Comparison of ENCODE assay signal across 29 cellular contexts in genomic region chr5:150271296-150271692, GRCh38. TPM values are rescaled to one million over a fixed set of nuclear protein-coding genes. Genes with fewer than 3 reads are reported as not detected.
"Had no signal": no experiment of that assay in that cellular context is flagged by ENCODE, and none has a peak within 500 bp of the region (broad histone marks: within the 10 kb centered on the region; RNA-seq: fewer than 3 reads in every experiment).

No MANE protein-coding gene starts in this region.

- H3K27ac ChIP-seq: PC-9 had no signal

- H3K4me3 ChIP-seq: PC-9 had no signal

- H3K4me1 Mint-ChIP-seq: activated naive CD8-positive, alpha-beta T cell treated with anti-CD3 and anti-CD28 coated beads, Interleukin-2, amount 50 U/mL, for 24 hours; central memory CD8-positive, alpha-beta T cell had no signal

- H3K27me3 Mint-ChIP-seq: activated naive CD8-positive, alpha-beta T cell treated with anti-CD3 and anti-CD28 coated beads, Interleukin-2, amount 50 U/mL, for 24 hours; activated T-cell treated with anti-CD3 and anti-CD28 coated beads, Interleukin-2, amount 50 U/mL, for 24 hours had no signal

- H3K27ac Mint-ChIP-seq: activated CD8-positive, alpha-beta T cell treated with anti-CD3 and anti-CD28 coated beads, Interleukin-2, amount 10 ng/mL, durations not matched to agents 7 days and 5 days; activated naive CD8-positive, alpha-beta T cell treated with anti-CD3 and anti-CD28 coated beads, Interleukin-2, amount 50 U/mL, for 24 hours; activated T-cell treated with anti-CD3 and anti-CD28 coated beads, Interleukin-2, amount 50 U/mL, for 24 hours; activated T-helper 1 cell treated with anti-CD3 and anti-CD28 coated beads, Interleukin-12 subunit alpha, Interleukin-12 subunit beta, Interleukin-2, Interleukin-4 antibody, amounts not matched to agents 30 ng/mL and 10 ng/mL and 1 ng/mL, durations not matched to agents 14 hours and 24 hours and 36 hours; T-helper 17 cell; WTC11 had no signal

- H3K36me3 Mint-ChIP-seq: activated naive CD4-positive, alpha-beta T cell treated with anti-CD3 and anti-CD28 coated beads, Interleukin-2, amount 50 U/mL, for 72 hours; brain; WTC11 had no signal

- DNase-seq: activated CD4-positive, alpha-beta T cell treated with anti-CD3 and anti-CD28 coated beads for 48 hours; activated CD4-positive, alpha-beta T cell treated with anti-CD3 and anti-CD28 coated beads, Interleukin-2, amount 50 U/mL, for 4 hours; activated CD4-positive, CD25-positive, alpha-beta regulatory T cell treated with anti-CD3 and anti-CD28 coated beads, Interleukin-2, amount 50 U/mL, for 72 hours; activated CD8-positive, alpha-beta memory T cell treated with anti-CD3 and anti-CD28 coated beads, Interleukin-2, amount 50 U/mL, for 48 hours; activated CD8-positive, alpha-beta T cell treated with anti-CD3 and anti-CD28 coated beads, Interleukin-2, amount 10 ng/mL, durations not matched to agents 7 days and 5 days; activated effector memory CD4-positive, alpha-beta T cell treated with anti-CD3 and anti-CD28 coated beads, Interleukin-2, amount 50 U/mL, for 16 hours; activated naive CD4-positive, alpha-beta T cell treated with Interleukin-2 at 50 U/mL for 16 hours; activated naive CD8-positive, alpha-beta T cell treated with anti-CD3 and anti-CD28 coated beads, Interleukin-2, amount 50 U/mL, for 24 hours; activated T-cell treated with anti-CD3 and anti-CD28 coated beads, Interleukin-2, amount 50 U/mL, for 24 hours; amniotic stem cell; KG1; NCI-H1092; NCI-H1417; NCI-H1930; NCI-H2107; NCI-H2171 treated with DMSO at 0.1 percent for 48 hours; NCI-H226; NCI-H510A; NCI-H526 treated with DMSO at 0.1 percent for 48 hours; SHP77 treated with DMSO at 0.1 percent for 48 hours; T-helper 17 cell; T-helper 9 cell had no signal

- ATAC-seq: activated CD8-positive, alpha-beta T cell treated with anti-CD3 and anti-CD28 coated beads, Interleukin-2, amount 10 ng/mL, durations not matched to agents 7 days and 5 days; activated naive CD4-positive, alpha-beta T cell treated with anti-CD3 and anti-CD28 coated beads, Interleukin-2, amount 50 U/mL, for 72 hours; activated naive CD8-positive, alpha-beta T cell treated with anti-CD3 and anti-CD28 coated beads, Interleukin-2, amount 50 U/mL, for 24 hours; T-helper 17 cell; WTC11 had no signal

- H3K4me3 Mint-ChIP-seq: activated CD8-positive, alpha-beta T cell treated with anti-CD3 and anti-CD28 coated beads, Interleukin-2, amount 10 ng/mL, durations not matched to agents 7 days and 5 days; activated naive CD8-positive, alpha-beta T cell treated with anti-CD3 and anti-CD28 coated beads, Interleukin-2, amount 50 U/mL, for 24 hours; activated T-cell treated with anti-CD3 and anti-CD28 coated beads, Interleukin-2, amount 50 U/mL, for 24 hours; activated T-helper 1 cell treated with anti-CD3 and anti-CD28 coated beads, Interleukin-12 subunit alpha, Interleukin-12 subunit beta, Interleukin-2, Interleukin-4 antibody, amounts not matched to agents 30 ng/mL and 10 ng/mL and 1 ng/mL, durations not matched to agents 14 hours and 24 hours and 36 hours; brain; central memory CD8-positive, alpha-beta T cell; T-helper 17 cell; WTC11 had no signal

- H3K9me3 Mint-ChIP-seq: activated naive CD4-positive, alpha-beta T cell treated with anti-CD3 and anti-CD28 coated beads, Interleukin-2, amount 50 U/mL, for 72 hours; activated naive CD8-positive, alpha-beta T cell treated with anti-CD3 and anti-CD28 coated beads, Interleukin-2, amount 50 U/mL, for 24 hours; activated T-cell treated with anti-CD3 and anti-CD28 coated beads, Interleukin-2, amount 50 U/mL, for 24 hours; activated T-helper 1 cell treated with anti-CD3 and anti-CD28 coated beads, Interleukin-12 subunit alpha, Interleukin-12 subunit beta, Interleukin-2, Interleukin-4 antibody, amounts not matched to agents 30 ng/mL and 10 ng/mL and 1 ng/mL, durations not matched to agents 14 hours and 24 hours and 36 hours; brain; central memory CD8-positive, alpha-beta T cell; WTC11 had no signal

- FAIRE-seq: astrocyte had no signal

RNA-seq across cellular contexts. Expression of gene CAMK2A, which starts 18.3 kb away (rescaled TPM):
- total RNA-seq: activated CD8-positive, alpha-beta T cell treated with anti-CD3 and anti-CD28 coated beads, Interleukin-2, amount 10 ng/mL, durations not matched to agents 7 days and 5 days; activated naive CD4-positive, alpha-beta T cell treated with anti-CD3 and anti-CD28 coated beads, Interleukin-2, amount 50 U/mL, for 72 hours; activated T-helper 1 cell treated with anti-CD3 and anti-CD28 coated beads, Interleukin-12 subunit alpha, Interleukin-12 subunit beta, Interleukin-2, Interleukin-4 antibody, amounts not matched to agents 30 ng/mL and 10 ng/mL and 1 ng/mL, durations not matched to agents 14 hours and 24 hours and 36 hours; T-helper 17 cell had no signal

RNA-seq across cellular contexts. Expression of gene ARSI, which starts 31.4 kb away (rescaled TPM):
- total RNA-seq: activated CD8-positive, alpha-beta T cell treated with anti-CD3 and anti-CD28 coated beads, Interleukin-2, amount 10 ng/mL, durations not matched to agents 7 days and 5 days; activated naive CD4-positive, alpha-beta T cell treated with anti-CD3 and anti-CD28 coated beads, Interleukin-2, amount 50 U/mL, for 72 hours; activated T-helper 1 cell treated with anti-CD3 and anti-CD28 coated beads, Interleukin-12 subunit alpha, Interleukin-12 subunit beta, Interleukin-2, Interleukin-4 antibody, amounts not matched to agents 30 ng/mL and 10 ng/mL and 1 ng/mL, durations not matched to agents 14 hours and 24 hours and 36 hours; T-helper 17 cell had no signal
